8 cellular contexts compared by ENCODE assay signal in genomic region chr3:4350789-4351163, GRCh38. TPM values are rescaled to one million over a fixed set of nuclear protein-coding genes. Genes with fewer than 3 reads are reported as not detected.
A peak's percentile ranks its signal among the peaks of the same experiment; 100 is the strongest.
DNase-seq lines count a peak whose midpoint lies in the region; ATAC-seq and TF ChIP-seq lines count a peak whose summit lies in the region.

No MANE protein-coding gene starts in this region.

- in situ Hi-C loops in Caki2 (cut with HindIII; ENCODE audit: low pct_unique_long_range_greater_than_20kb, low sequenced_read_pairs), result no loop called here

- no peaks in the 10 kb centered on the region for H3K27me3 ChIP-seq in neuronal stem cell (ENCODE audit: control insufficient read depth in 3 of 3, insufficient read depth in 3 of 3, low read depth in 1 of 3, low read length in 3 of 3)

- H2AK5ac ChIP-seq in neuronal stem cell (ENCODE audit: low read depth, low read length), result no peak overlapping the region

- H4K91ac ChIP-seq in neuronal stem cell (ENCODE audit: low read depth, low read length, poor library complexity), result no peak overlapping the region

- no peak overlapping the region for H3K4ac ChIP-seq in neuronal stem cell (ENCODE audit: low read length)

- H3K36me3 ChIP-seq in neuronal stem cell (replicated peaks in 1 of 2; ENCODE audit: control insufficient read depth in 2 of 2, insufficient read depth in 2 of 2, low read length in 2 of 2), result no peaks in the 10 kb centered on the region

- peak; percentile 75 for TF ChIP-seq CTCF in fibroblast of mammary gland (conservative IDR thresholded peaks at IDR 0.05; ENCODE audit: control insufficient read depth, insufficient read depth, low read depth, low read length)

- H4K8ac ChIP-seq in neuronal stem cell (ENCODE audit: low read depth, low read length), result no peak overlapping the region

- DNase-seq in Caki2 (ENCODE audit: low read depth), result peak; percentile 48
- peak; percentile 29 to 75 for DNase-seq in NOMO-1 (lab: John Stamatoyannopoulos, UW; ENCODE audit: unreplicated experiment in 2 of 2)
- DNase-seq in activated T-cell treated with anti-CD3 and anti-CD28 coated beads for 48 hours (ENCODE audit: low read depth), result peak; percentile 14
- peak; percentile 78 for DNase-seq in fibroblast of mammary gland (ENCODE audit: low read depth)
- peak; percentile 43 for DNase-seq in neuronal stem cell (ENCODE audit: low spot score)
- DNase-seq in ureter (ENCODE audit: low spot score), result peak; percentile 63

- no peak overlapping the region for H3K18ac ChIP-seq in neuronal stem cell (ENCODE audit: low read length)

- H3K27ac ChIP-seq in neuronal stem cell (replicated peaks; ENCODE audit: low read length), result no peak overlapping the region

- no peak overlapping the region for H3K9ac ChIP-seq in neuronal stem cell (ENCODE audit: low read depth, low read length, poor library complexity)

- no peak overlapping the region for H2BK12ac ChIP-seq in neuronal stem cell (ENCODE audit: low read length)

- no peak overlapping the region for H3K4me2 ChIP-seq in neuronal stem cell (ENCODE audit: insufficient read depth, low read length, poor library complexity, severe bottlenecking)

- no peak overlapping the region for H2BK15ac ChIP-seq in neuronal stem cell (ENCODE audit: low read length)

- H3K4me3 ChIP-seq in fibroblast of mammary gland (ENCODE audit: control insufficient read depth, low read depth, low read length) (peak overlapping the region; percentile 34), neuronal stem cell (ENCODE audit: low read length in 2 of 2) (no peak overlapping the region)

- no CpG with 5 or more reads among the region's 2 CpGs for WGBS in neuronal stem cell (ENCODE audit: extremely low coverage in 2 of 2, insufficient read length in 2 of 2, insufficient replicate concordance in 1 of 2), 2 donors

- H2BK120ac ChIP-seq in neuronal stem cell (ENCODE audit: low read depth, low read length), result no peak overlapping the region

- no peaks in the 10 kb centered on the region for H3K9me3 ChIP-seq in neuronal stem cell (replicated peaks in 1 of 2; ENCODE audit: control insufficient read depth in 2 of 2, insufficient read depth in 1 of 2, low read depth in 1 of 2, low read length in 2 of 2)

- H3K4me1 ChIP-seq in neuronal stem cell (ENCODE audit: control insufficient read depth in 2 of 2, insufficient read depth in 1 of 2, low read depth in 1 of 2, low read length in 2 of 2), result no peaks in the 10 kb centered on the region

- ATAC-seq in GM19452 (IDR thresholded peaks at IDR 0.05; ENCODE audit: unreplicated experiment), result peak; percentile 67
- peak; percentile 89 for ATAC-seq in HG03521 (IDR thresholded peaks at IDR 0.05; ENCODE audit: unreplicated experiment)

- no peak overlapping the region for H2AFZ ChIP-seq in neuronal stem cell (ENCODE audit: low read length)

- H3K23ac ChIP-seq in neuronal stem cell (ENCODE audit: low read depth, low read length, poor library complexity), result no peak overlapping the region

- no peak overlapping the region for H3K14ac ChIP-seq in neuronal stem cell (ENCODE audit: low read length)

- H3K79me1 ChIP-seq in neuronal stem cell (ENCODE audit: low read depth, low read length), result no peaks in the 10 kb centered on the region

- no peak overlapping the region for H2BK5ac ChIP-seq in neuronal stem cell (ENCODE audit: low read length)

RNA-seq across cellular contexts. Expression of gene SETMAR, which starts 47.6 kb away (rescaled TPM):
- 7.8 and 10.5 TPM in 2 replicates for total RNA-seq in Caki2 (2014; rRNA removed; shearing (Covaris generic); ENCODE audit: low replicate concordance)
- 19.8 TPM for polyA plus RNA-seq in neuronal stem cell (2013, experiment 1 of 2)
- 20.7 TPM for polyA plus RNA-seq in neuronal stem cell (2013, experiment 2 of 2)
- total RNA-seq in ureter, result 19.8 TPM

Comparison
In these comparisons a context has a peak if more than half of its experiments do, and no peak if none do; other contexts are left out.
1. DNase-seq: peak in every context shown above with its lines; median percentile 78 in fibroblast of mammary gland; 63 in ureter; 52 in NOMO-1; 48 in Caki2; 43 in neuronal stem cell; 14 in activated T-cell treated with anti-CD3 and anti-CD28 coated beads for 48 hours.